ENCODE assay signal across 7 cellular contexts in the genomic region with DNA sequence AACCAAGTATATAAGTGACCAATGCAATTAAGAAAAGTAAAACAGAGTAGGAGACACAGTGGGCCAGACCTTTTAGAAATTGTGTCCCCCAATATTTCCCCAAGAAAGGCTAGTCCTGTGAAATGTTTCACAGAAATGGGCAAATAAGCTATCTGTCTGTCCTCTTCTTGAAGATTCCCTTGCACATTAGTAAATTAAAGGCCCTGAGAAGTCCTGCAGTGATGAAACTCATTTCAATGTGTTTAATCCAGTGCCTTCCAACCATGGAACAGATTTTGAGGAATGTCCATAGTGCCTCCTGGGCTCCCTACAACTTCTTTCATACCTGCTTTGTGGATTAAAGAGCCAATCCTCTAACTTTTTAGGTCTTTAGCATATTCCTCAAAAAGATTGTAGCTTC.
"Had no signal": no experiment of that assay in that cellular context is flagged by ENCODE, and none has a peak within 500 bp of the region (broad histone marks: within the 10 kb centered on the region; RNA-seq: fewer than 3 reads in every experiment).

No MANE protein-coding gene starts in this region.

- H3K4me2 ChIP-seq: KMS-11 had no signal

- H3K9ac ChIP-seq: KMS-11 had no signal

- DNase-seq: IMR-90, KBM-7, KG1 had no signal

- FAIRE-seq: HepG2, HTR-8/SVneo had no signal

- ATAC-seq: HepG2 had no signal

- H3K27ac ChIP-seq: HL-60, KMS-11 had no signal
